ENCODE assay signal across 8 cellular contexts in the genomic region with DNA sequence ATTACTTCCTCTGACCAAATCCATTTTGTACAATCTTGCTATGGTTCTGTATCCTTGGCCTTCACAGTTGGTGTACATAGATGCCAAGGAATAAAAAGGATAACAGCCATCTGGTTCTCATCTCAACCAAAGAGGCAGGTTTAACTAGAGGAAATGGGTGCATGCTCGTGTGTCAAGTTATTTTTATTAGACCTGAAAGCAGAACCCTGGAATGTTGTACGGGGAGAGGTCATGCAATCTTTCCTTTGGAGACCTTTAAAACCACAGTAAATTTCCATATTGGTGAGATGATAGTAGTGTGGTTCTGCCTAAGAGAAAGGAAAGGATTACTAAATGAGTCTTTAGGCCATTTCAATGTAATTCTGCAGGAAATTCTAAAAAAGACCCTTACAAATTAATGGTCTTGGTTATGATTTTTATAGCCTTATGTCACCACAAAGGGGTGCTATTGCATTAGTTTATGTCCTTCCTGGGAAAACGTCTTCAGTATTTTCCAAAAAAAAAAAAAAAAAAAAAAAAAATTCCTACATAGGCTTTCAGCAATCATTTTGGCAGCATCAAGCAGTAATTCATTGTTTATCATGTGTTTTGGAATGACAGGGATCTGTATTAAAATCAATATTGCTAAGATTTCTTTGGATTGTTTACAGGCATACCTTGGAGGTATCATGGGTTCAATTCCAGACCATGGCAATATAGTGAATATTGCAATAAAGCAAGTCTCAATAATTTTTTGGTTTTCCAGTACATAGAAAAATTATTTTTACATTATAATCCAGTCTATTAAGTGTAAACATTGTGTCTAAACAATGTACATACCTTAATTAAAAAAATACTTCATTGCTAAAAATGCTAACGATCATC.
DNase-seq lines count a peak whose midpoint lies in the region; ATAC-seq and TF ChIP-seq lines count a peak whose summit lies in the region.

No MANE protein-coding gene starts in this region.

- H3K14ac ChIP-seq in neuronal stem cell (ENCODE audit: low read length): no peak overlapping the region

- in situ Hi-C loops in GM13977 (cut with MboI; ENCODE audit: low pct_unique_long_range_greater_than_20kb, low sequenced_read_pairs, unreplicated experiment): loop anchor here (25.0 kb wide), 3 partner anchors 558 to 1317 kb away; no protein-coding TSS in a partner anchor

- no peak overlapping the region for H2BK12ac ChIP-seq in neuronal stem cell (ENCODE audit: low read length)

- H2BK120ac ChIP-seq in neuronal stem cell (ENCODE audit: low read depth, low read length): no peak overlapping the region

- H3K27ac ChIP-seq in 22Rv1 (no peak overlapping the region), HCT116 (ENCODE audit: low read depth, low read length) (peak overlapping the region; percentile 67), neuronal stem cell (replicated peaks; ENCODE audit: low read length) (no peak overlapping the region)

- peak; percentile 49 for DNase-seq in HCT116 (ENCODE audit: low read depth, low spot score)
- peak; percentile 26 for DNase-seq in SW480 (ENCODE audit: low spot score)
- DNase-seq in inferior parietal cortex (ENCODE audit: extremely low spot score): peak; percentile 58
- no peak for DNase-seq in GM13977 (ENCODE audit: low spot score)
- no peak for DNase-seq in neuronal stem cell (ENCODE audit: low spot score)
- no peak for DNase-seq in stimulated activated CD4-positive, alpha-beta T cell treated with anti-CD3 and anti-CD28 coated beads, Interleukin-15, amount 100 ng/mL, for 24 hours
- DNase-seq in amygdala (lab: John Stamatoyannopoulos, UW): no peak

- POLR2A ChIA-PET in HCT116 (lab: Charles Lee): no interaction called here

- no TSS peak for BruUV-seq in HCT116 (replicated peaks; lab: Mats Ljungman, UMichigan)

- H3K9me3 ChIP-seq in HCT116 (ENCODE audit: control insufficient read depth in 1 of 2, insufficient read depth in 1 of 2, low read depth in 1 of 2, low read length in 2 of 2): no peaks in the 10 kb centered on the region
- peaks cover 0 to 7% of the 10 kb centered on the region in 2 donors for H3K9me3 ChIP-seq in neuronal stem cell (replicated peaks in 1 of 2; ENCODE audit: control insufficient read depth in 2 of 2, insufficient read depth in 1 of 2, low read depth in 1 of 2, low read length in 2 of 2)

- H3K36me3 ChIP-seq in HCT116 (ENCODE audit: control insufficient read depth in 1 of 2, insufficient read depth in 2 of 2, low read length in 2 of 2): peaks cover 0 to 5% of the 10 kb centered on the region in 2 experiments; a peak in 1 of 4 replicates
- no peaks in the 10 kb centered on the region for H3K36me3 ChIP-seq in neuronal stem cell (replicated peaks in 1 of 2; ENCODE audit: control insufficient read depth in 2 of 2, insufficient read depth in 2 of 2, low read length in 2 of 2)

- H3K27me3 ChIP-seq in HCT116 (ENCODE audit: insufficient read depth, low read length): no peaks in the 10 kb centered on the region
- H3K27me3 ChIP-seq in neuronal stem cell (ENCODE audit: control insufficient read depth in 3 of 3, insufficient read depth in 3 of 3, low read depth in 1 of 3, low read length in 3 of 3): no peaks in the 10 kb centered on the region

- no peak overlapping the region for H2BK5ac ChIP-seq in neuronal stem cell (ENCODE audit: low read length)

- H3K18ac ChIP-seq in neuronal stem cell (ENCODE audit: low read length): no peak overlapping the region

- H3K4me1 ChIP-seq in HCT116 (ENCODE audit: control insufficient read depth in 1 of 2, insufficient read depth in 2 of 2, low read length in 2 of 2) (peaks cover 22 to 42% of the 10 kb centered on the region in 2 experiments), neuronal stem cell (ENCODE audit: control insufficient read depth in 2 of 2, insufficient read depth in 1 of 2, low read depth in 1 of 2, low read length in 2 of 2) (peaks cover 0 to 2% of the 10 kb centered on the region in 2 donors)

- no peak overlapping the region for H2AK5ac ChIP-seq in neuronal stem cell (ENCODE audit: low read depth, low read length)

- CTCF ChIA-PET in HCT116 (lab: Charles Lee): interaction anchor here (1.2 to 1.4 kb wide), 3 partner anchors 1132 to 1315 kb away, joined by 4 to 6 read pairs (median 5); no protein-coding TSS in a partner anchor

- H3K79me1 ChIP-seq in neuronal stem cell (ENCODE audit: low read depth, low read length): no peaks in the 10 kb centered on the region

- H3K9me2 ChIP-seq in HCT116 (ENCODE audit: insufficient read depth): no peaks in the 10 kb centered on the region

- H3K79me2 ChIP-seq in HCT116 (ENCODE audit: insufficient read depth, low read length): no peaks in the 10 kb centered on the region

- H2BK15ac ChIP-seq in neuronal stem cell (ENCODE audit: low read length): no peak overlapping the region

- H3K9ac ChIP-seq in HCT116 (ENCODE audit: low read length) (peak overlapping the region; percentile 11; the same call in 1 of the 2 replicates), neuronal stem cell (ENCODE audit: low read depth, low read length, poor library complexity) (no peak overlapping the region)

- no peaks in the 10 kb centered on the region for H4K20me1 ChIP-seq in HCT116 (ENCODE audit: insufficient read depth)

- H3K4me3 ChIP-seq in HCT116 (replicated peaks in 1 of 2; ENCODE audit: low read depth in 1 of 2, low read length in 2 of 2): no peak overlapping the region
- H3K4me3 ChIP-seq in neuronal stem cell (ENCODE audit: low read length in 2 of 2): no peak overlapping the region

- no peak overlapping the region for H4K91ac ChIP-seq in neuronal stem cell (ENCODE audit: low read depth, low read length, poor library complexity)

- no CpG with 5 or more reads among the region's 4 CpGs for WGBS in neuronal stem cell (ENCODE audit: extremely low coverage in 2 of 2, insufficient read length in 2 of 2, insufficient replicate concordance in 1 of 2), 2 donors

- H4K8ac ChIP-seq in neuronal stem cell (ENCODE audit: low read depth, low read length): no peak overlapping the region

- H3K4ac ChIP-seq in neuronal stem cell (ENCODE audit: low read length): no peak overlapping the region

- peak overlapping the region; percentile 55 for H2AFZ ChIP-seq in HCT116 (ENCODE audit: low read depth, low read length, poor library complexity, severe bottlenecking)
- no peak overlapping the region for H2AFZ ChIP-seq in neuronal stem cell (ENCODE audit: low read length)

- intact Hi-C loops in HCT116 (cut with micrococcal nuclease): loop anchor here (1.0 to 10.0 kb wide), 6 partner anchors 364 to 1437 kb away; no protein-coding TSS in a partner anchor

- peak; percentile 91 for TF ChIP-seq RAD21 in HCT116 (IDR thresholded peaks at IDR 0.05; ENCODE audit: low read depth)

- no peak for ATAC-seq in HCT116

- TF ChIP-seq CTCF in 22Rv1 (IDR thresholded peaks at IDR 0.05): peak; percentile 68
- peak; percentile 34 to 71 (median 67); a peak in 4 of 6 replicates for TF ChIP-seq CTCF in HCT116 (IDR thresholded peaks at IDR 0.05 in 2 of 3, conservative IDR thresholded peaks at IDR 0.05 in 1 of 3; ENCODE audit: borderline replicate concordance in 1 of 3, insufficient read depth in 1 of 3, low read depth in 2 of 3, low read length in 2 of 3)
- no peak for TF ChIP-seq CTCF in GM13977 (IDR thresholded peaks at IDR 0.05; ENCODE audit: extremely low read depth, insufficient read depth, missing control alignments)

- H3K4me2 ChIP-seq in HCT116 (ENCODE audit: low read length): peak overlapping the region; percentile 18
- no peak overlapping the region for H3K4me2 ChIP-seq in neuronal stem cell (ENCODE audit: insufficient read depth, low read length, poor library complexity, severe bottlenecking)

- RAD21 ChIA-PET in HCT116 (lab: Charles Lee; ENCODE audit: low non-redundant PET in 1 of 2, low total read pairs in 2 of 2, uncharacterized antibody in 2 of 2, unreplicated experiment in 2 of 2): interaction anchor here in 1 of 2 experiments (1.2 kb wide), 1 partner anchor 1130 kb away, joined by 3 read pairs; a partner anchor contains a TSS

- no peak overlapping the region for H3K23ac ChIP-seq in neuronal stem cell (ENCODE audit: low read depth, low read length, poor library complexity)

- no peak for TF ChIP-seq POLR2A in HCT116 (IDR thresholded peaks at IDR 0.05; ENCODE audit: borderline replicate concordance, extremely low read depth, insufficient read depth, insufficient read length)

TF ChIP-seq in HCT116, 20 proteins besides CTCF, POLR2A, EP300 and RAD21:
- no peak for TF ChIP-seq JUND (IDR thresholded peaks at IDR 0.05)
- TF ChIP-seq, protein P1, sequence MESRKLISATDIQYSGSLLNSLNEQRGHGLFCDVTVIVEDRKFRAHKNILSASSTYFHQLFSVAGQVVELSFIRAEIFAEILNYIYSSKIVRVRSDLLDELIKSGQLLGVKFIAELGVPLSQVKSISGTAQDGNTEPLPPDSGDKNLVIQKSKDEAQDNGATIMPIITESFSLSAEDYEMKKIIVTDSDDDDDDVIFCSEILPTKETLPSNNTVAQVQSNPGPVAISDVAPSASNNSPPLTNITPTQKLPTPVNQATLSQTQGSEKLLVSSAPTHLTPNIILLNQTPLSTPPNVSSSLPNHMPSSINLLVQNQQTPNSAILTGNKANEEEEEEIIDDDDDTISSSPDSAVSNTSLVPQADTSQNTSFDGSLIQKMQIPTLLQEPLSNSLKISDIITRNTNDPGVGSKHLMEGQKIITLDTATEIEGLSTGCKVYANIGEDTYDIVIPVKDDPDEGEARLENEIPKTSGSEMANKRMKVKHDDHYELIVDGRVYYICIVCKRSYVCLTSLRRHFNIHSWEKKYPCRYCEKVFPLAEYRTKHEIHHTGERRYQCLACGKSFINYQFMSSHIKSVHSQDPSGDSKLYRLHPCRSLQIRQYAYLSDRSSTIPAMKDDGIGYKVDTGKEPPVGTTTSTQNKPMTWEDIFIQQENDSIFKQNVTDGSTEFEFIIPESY (IDR thresholded peaks at IDR 0.05; ENCODE audit: extremely low read depth, insufficient replicate concordance, low read length): no peak
- TF ChIP-seq CBX3 (IDR thresholded peaks at IDR 0.05; ENCODE audit: low read depth): peak; percentile 54; the same call in 1 of the 2 replicates
- 0 out of 2 replicates have a peak, but pooled peaks have one; percentile 26 for TF ChIP-seq CEBPB (IDR thresholded peaks at IDR 0.05; ENCODE audit: low read depth)

Comparison
In these comparisons a context has a peak if more than half of its experiments do, and no peak if none do; other contexts are left out.
1. DNase-seq: peak in HCT116 (single experiment), SW480 (single experiment) and inferior parietal cortex (single experiment); none in GM13977 (single experiment), neuronal stem cell (single experiment), stimulated activated CD4-positive, alpha-beta T cell treated with anti-CD3 and anti-CD28 coated beads, Interleukin-15, amount 100 ng/mL, for 24 hours (single experiment) and amygdala (0 of 56).